1 cellular context compared by ENCODE assay signal in the genomic region with DNA sequence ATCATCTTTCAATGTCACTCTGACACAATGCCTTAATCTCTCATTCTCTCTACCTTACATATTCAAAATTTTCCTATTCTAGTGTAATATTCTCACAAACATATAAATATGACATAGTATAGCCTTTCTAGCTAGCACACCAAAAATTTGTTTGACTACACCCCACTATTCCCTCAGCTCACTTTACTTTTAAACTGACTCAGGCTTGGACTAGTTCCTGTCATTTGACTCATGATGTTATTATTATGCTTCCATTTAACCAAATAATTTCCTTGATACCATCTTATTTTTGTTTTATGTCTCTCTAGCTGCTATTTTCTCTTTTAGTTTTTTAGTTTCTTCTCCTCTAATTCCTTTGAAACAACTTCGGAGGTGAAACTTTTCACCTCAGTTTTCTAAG.
TF ChIP-seq lines count a peak whose summit lies in the region.

No MANE protein-coding gene starts in this region.

TF ChIP-seq in WTC11, 78 proteins besides CTCF, POLR2A, EP300 and RAD21 (continued from another document):
- TF ChIP-seq ZNF281 (CRISPR knock-in tag; IDR thresholded peaks at IDR 0.05) (no peak), E2F1 (CRISPR knock-in tag; IDR thresholded peaks at IDR 0.05) (no peak), PRRX2 (CRISPR knock-in tag; IDR thresholded peaks at IDR 0.05) (no peak), ATF1 (CRISPR knock-in tag; IDR thresholded peaks at IDR 0.05) (no peak)
- TF ChIP-seq, protein P1, sequence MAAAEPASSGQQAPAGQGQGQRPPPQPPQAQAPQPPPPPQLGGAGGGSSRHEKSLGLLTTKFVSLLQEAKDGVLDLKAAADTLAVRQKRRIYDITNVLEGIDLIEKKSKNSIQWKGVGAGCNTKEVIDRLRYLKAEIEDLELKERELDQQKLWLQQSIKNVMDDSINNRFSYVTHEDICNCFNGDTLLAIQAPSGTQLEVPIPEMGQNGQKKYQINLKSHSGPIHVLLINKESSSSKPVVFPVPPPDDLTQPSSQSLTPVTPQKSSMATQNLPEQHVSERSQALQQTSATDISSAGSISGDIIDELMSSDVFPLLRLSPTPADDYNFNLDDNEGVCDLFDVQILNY (CRISPR knock-in tag; IDR thresholded peaks at IDR 0.05): no peak
- TF ChIP-seq, protein P2, sequence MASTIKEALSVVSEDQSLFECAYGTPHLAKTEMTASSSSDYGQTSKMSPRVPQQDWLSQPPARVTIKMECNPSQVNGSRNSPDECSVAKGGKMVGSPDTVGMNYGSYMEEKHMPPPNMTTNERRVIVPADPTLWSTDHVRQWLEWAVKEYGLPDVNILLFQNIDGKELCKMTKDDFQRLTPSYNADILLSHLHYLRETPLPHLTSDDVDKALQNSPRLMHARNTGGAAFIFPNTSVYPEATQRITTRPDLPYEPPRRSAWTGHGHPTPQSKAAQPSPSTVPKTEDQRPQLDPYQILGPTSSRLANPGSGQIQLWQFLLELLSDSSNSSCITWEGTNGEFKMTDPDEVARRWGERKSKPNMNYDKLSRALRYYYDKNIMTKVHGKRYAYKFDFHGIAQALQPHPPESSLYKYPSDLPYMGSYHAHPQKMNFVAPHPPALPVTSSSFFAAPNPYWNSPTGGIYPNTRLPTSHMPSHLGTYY (CRISPR knock-in tag; IDR thresholded peaks at IDR 0.05): no peak
TF ChIP-seq in WTC11: peak in this region for 0.
